In the genomic region with DNA sequence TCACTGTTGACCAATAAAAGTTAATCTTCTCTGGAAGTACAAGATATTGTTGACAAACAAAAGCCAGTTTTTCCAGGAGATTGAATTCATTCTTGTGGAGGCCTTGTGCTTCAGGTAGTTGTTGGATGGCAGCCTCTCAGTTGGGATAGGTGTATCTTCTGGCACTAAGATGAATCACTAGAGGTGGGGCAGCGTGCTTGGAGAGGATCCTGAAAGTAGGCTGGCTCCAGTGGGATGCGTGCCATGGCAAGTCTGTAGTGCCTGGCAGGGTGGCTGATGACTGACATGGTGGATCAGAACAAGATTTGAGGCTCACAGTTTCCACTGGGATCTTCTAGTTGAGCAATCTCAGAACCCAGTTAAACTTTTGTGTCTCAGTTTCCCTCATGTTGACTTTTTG, we compare ENCODE assay signal across 9 cellular contexts. TPM values are rescaled to one million over a fixed set of nuclear protein-coding genes. Genes with fewer than 3 reads are reported as not detected.
DNase-seq lines count a peak whose midpoint lies in the region; ATAC-seq and TF ChIP-seq lines count a peak whose summit lies in the region.
"Had no signal": no experiment of that assay in that cellular context is flagged by ENCODE, and none has a peak within 500 bp of the region (broad histone marks: within the 10 kb centered on the region; RNA-seq: fewer than 3 reads in every experiment).

No MANE protein-coding gene starts in this region.

- no peaks in the 10 kb centered on the region for H3K27me3 Mint-ChIP-seq in activated T-helper 17 cell treated with anti-CD3 and anti-CD28 coated beads, Interleukin-2, amount 50 U/mL, for 72 hours
- H3K27me3 Mint-ChIP-seq in naive B cell: no peaks in the 10 kb centered on the region

- H3K27ac ChIP-seq in C4-2B (peak overlapping the region; percentile 98; the same call in 1 of the 2 replicates), hepatocyte (no peak overlapping the region)
- H3K27ac ChIP-seq: HL-60 had no signal

- no peak overlapping the region for H2AFZ ChIP-seq in hepatocyte

- WGBS in hepatocyte (ENCODE audit: low lambda C conversion rate, missing lambda C conversion rate): 84% methylated on average over 2 of the region's 2 CpGs

- H3K4me2 ChIP-seq in hepatocyte: no peak overlapping the region

- peaks cover 5% of the 10 kb centered on the region for H3K36me3 ChIP-seq in hepatocyte (replicated peaks; ENCODE audit: insufficient read depth, low read depth)

- H3K4me3 Mint-ChIP-seq in activated T-helper 17 cell treated with anti-CD3 and anti-CD28 coated beads, Interleukin-2, amount 50 U/mL, for 72 hours: peak overlapping the region; percentile 54
- H3K4me3 Mint-ChIP-seq in naive B cell: peak overlapping the region in 6 of 8 donors; percentile 32 to 94 (median 74)

- no peaks in the 10 kb centered on the region for H3K9me3 Mint-ChIP-seq in activated T-helper 17 cell treated with anti-CD3 and anti-CD28 coated beads, Interleukin-2, amount 50 U/mL, for 72 hours
- no peaks in the 10 kb centered on the region for H3K9me3 Mint-ChIP-seq in naive B cell

- DNase-seq in 8988T (peak; percentile 32), naive B cell (no peak), NCI-H146 treated with DMSO at 0.1 percent for 48 hours (lab: John Stamatoyannopoulos, UW; ENCODE audit: unreplicated experiment) (no peak), hepatocyte (ENCODE audit: low spot score) (no peak)
- DNase-seq: MM.1S had no signal

- H3K4me1 ChIP-seq in hepatocyte (ENCODE audit: insufficient read depth): peaks cover 7% of the 10 kb centered on the region

- H3K79me2 ChIP-seq in hepatocyte: peaks cover 59% of the 10 kb centered on the region

- TF ChIP-seq CTCF in C4-2B (conservative IDR thresholded peaks at IDR 0.05) (no peak), hepatocyte (IDR thresholded peaks at IDR 0.05; ENCODE audit: poor library complexity) (no peak)

- peaks cover 4% of the 10 kb centered on the region for H3K4me1 Mint-ChIP-seq in activated T-helper 17 cell treated with anti-CD3 and anti-CD28 coated beads, Interleukin-2, amount 50 U/mL, for 72 hours
- H3K4me1 Mint-ChIP-seq in naive B cell: peaks cover 5 to 22% (median 12%) of the 10 kb centered on the region in 3 donors

- no peaks in the 10 kb centered on the region for H4K20me1 ChIP-seq in hepatocyte (ENCODE audit: insufficient read depth, poor library complexity, severe bottlenecking)

- peaks cover 28% of the 10 kb centered on the region for H3K36me3 Mint-ChIP-seq in activated T-helper 17 cell treated with anti-CD3 and anti-CD28 coated beads, Interleukin-2, amount 50 U/mL, for 72 hours (ENCODE audit: low read depth)
- H3K36me3 Mint-ChIP-seq in naive B cell: peaks cover 0 to 7% of the 10 kb centered on the region in 2 donors

- no peak overlapping the region for H3K4me3 ChIP-seq in hepatocyte

- H3K9me2 ChIP-seq in hepatocyte (replicated peaks; ENCODE audit: insufficient read depth): no peaks in the 10 kb centered on the region

- no peak overlapping the region for H3K27ac Mint-ChIP-seq in activated T-helper 17 cell treated with anti-CD3 and anti-CD28 coated beads, Interleukin-2, amount 50 U/mL, for 72 hours
- peak overlapping the region in 1 of 6 donors; percentile 69 for H3K27ac Mint-ChIP-seq in naive B cell

- H3K27me3 ChIP-seq in hepatocyte: no peaks in the 10 kb centered on the region

- peak; percentile 38 for ATAC-seq in activated T-helper 17 cell treated with anti-CD3 and anti-CD28 coated beads, Interleukin-2, amount 50 U/mL, for 72 hours (replicated peaks)
- ATAC-seq in naive B cell (ENCODE audit: low read depth in 2 of 2) (no peak), HG03439 (IDR thresholded peaks at IDR 0.05; ENCODE audit: unreplicated experiment) (no peak)

- H3K9me3 ChIP-seq in hepatocyte (ENCODE audit: low read depth): no peaks in the 10 kb centered on the region

RNA-seq across cellular contexts. Expression of gene VPS13D, which starts 2.4 kb away (rescaled TPM):
- 10 to 100 TPM; 30.4 to 35.6 TPM for total RNA-seq in activated T-helper 17 cell treated with anti-CD3 and anti-CD28 coated beads, Interleukin-2, amount 50 U/mL, for 72 hours
- polyA plus RNA-seq in naive B cell (ENCODE audit: low read depth in 6 of 6): 10 to 100 TPM in 4 of 6 donors, 1 to 10 TPM in 2; 7.6 to 14.6 (median 11.8) TPM
- total RNA-seq in hepatocyte: 32.2 and 32.8 TPM in 2 replicates
- 7.3 and 10.7 TPM in 2 replicates for polyA plus RNA-seq in hepatocyte
